ENCODE assay signal across 19 cellular contexts in the genomic region with DNA sequence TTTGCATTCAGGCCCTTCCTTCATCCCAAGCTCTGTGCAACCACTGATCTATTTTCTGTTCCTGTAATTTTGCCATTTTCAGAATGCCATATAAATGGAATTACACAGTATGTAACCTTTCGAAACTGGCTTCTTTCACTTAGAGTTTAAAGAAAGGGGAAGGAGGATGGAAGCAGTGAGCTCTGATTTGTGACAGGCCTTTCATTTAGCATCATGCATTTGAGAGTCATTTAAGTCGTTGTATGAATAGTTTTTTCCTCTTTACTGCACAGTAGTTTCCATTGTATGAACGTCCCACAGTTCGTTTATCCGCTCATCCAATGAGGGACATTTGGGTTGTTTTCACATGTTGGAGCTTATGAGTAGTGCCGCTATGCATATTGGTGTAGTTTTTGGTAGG.
DNase-seq lines count a peak whose midpoint lies in the region; ATAC-seq lines count a peak whose summit lies in the region.
"Had no signal": no experiment of that assay in that cellular context is flagged by ENCODE, and none has a peak within 500 bp of the region (broad histone marks: within the 10 kb centered on the region; RNA-seq: fewer than 3 reads in every experiment).

No MANE protein-coding gene starts in this region.

- H3K27me3 Mint-ChIP-seq in activated T-cell treated with anti-CD3 and anti-CD28 coated beads, Interleukin-2, amount 50 U/mL, for 72 hours (ENCODE audit: low read depth): no peaks in the 10 kb centered on the region

- no peak overlapping the region for H3K4me3 Mint-ChIP-seq in activated T-cell treated with anti-CD3 and anti-CD28 coated beads, Interleukin-2, amount 50 U/mL, for 72 hours
- H3K4me3 Mint-ChIP-seq in stimulated activated effector memory CD8-positive, alpha-beta T cell treated with anti-CD3 and anti-CD28 coated beads, Interleukin-12 subunit alpha, Interleukin-12 subunit beta, amount 100 ng/mL, for 72 hours: no peak overlapping the region
- H3K4me3 Mint-ChIP-seq: endodermal cell; HFFc6; T-helper 1 cell treated with Interleukin-12 subunit alpha and Interleukin-12 subunit beta and Interleukin-4 antibody, amounts not matched to agents 30 μg/mL and 1 μg/mL, for 36 hours had no signal

- ATAC-seq in activated T-cell treated with anti-CD3 and anti-CD28 coated beads, Interleukin-2, amount 50 U/mL, for 72 hours (replicated peaks in 1 of 2): peak; percentile 40 to 77
- ATAC-seq in GM19395 (IDR thresholded peaks at IDR 0.05; ENCODE audit: unreplicated experiment) (peak; percentile 60), HG02571 (IDR thresholded peaks at IDR 0.05; ENCODE audit: unreplicated experiment) (no peak)
- ATAC-seq in stimulated activated effector memory CD8-positive, alpha-beta T cell treated with anti-CD3 and anti-CD28 coated beads, Interleukin-12 subunit alpha, Interleukin-12 subunit beta, amount 100 ng/mL, for 72 hours: peak; percentile 24
- ATAC-seq: Panc1 had no signal

- H3K9me3 Mint-ChIP-seq in activated T-cell treated with anti-CD3 and anti-CD28 coated beads, Interleukin-2, amount 50 U/mL, for 72 hours: peaks cover 5 to 7% of the 10 kb centered on the region in 2 donors
- peaks cover 5% of the 10 kb centered on the region for H3K9me3 Mint-ChIP-seq in stimulated activated effector memory CD8-positive, alpha-beta T cell treated with anti-CD3 and anti-CD28 coated beads, Interleukin-12 subunit alpha, Interleukin-12 subunit beta, amount 100 ng/mL, for 72 hours
- H3K9me3 Mint-ChIP-seq: endodermal cell, HFFc6 had no signal

- H3K27ac Mint-ChIP-seq in activated T-cell treated with anti-CD3 and anti-CD28 coated beads, Interleukin-2, amount 50 U/mL, for 72 hours: no peak overlapping the region
- no peak overlapping the region for H3K27ac Mint-ChIP-seq in stimulated activated effector memory CD8-positive, alpha-beta T cell treated with anti-CD3 and anti-CD28 coated beads, Interleukin-12 subunit alpha, Interleukin-12 subunit beta, amount 100 ng/mL, for 72 hours
- H3K27ac Mint-ChIP-seq: endodermal cell; HFFc6; T-helper 1 cell treated with Interleukin-12 subunit alpha and Interleukin-12 subunit beta and Interleukin-4 antibody, amounts not matched to agents 30 μg/mL and 1 μg/mL, for 36 hours had no signal

- H3K4me1 Mint-ChIP-seq in activated T-cell treated with anti-CD3 and anti-CD28 coated beads, Interleukin-2, amount 50 U/mL, for 72 hours (ENCODE audit: low read depth): peaks cover 23% of the 10 kb centered on the region
- peaks cover 6% of the 10 kb centered on the region for H3K4me1 Mint-ChIP-seq in stimulated activated effector memory CD8-positive, alpha-beta T cell treated with anti-CD3 and anti-CD28 coated beads, Interleukin-12 subunit alpha, Interleukin-12 subunit beta, amount 100 ng/mL, for 72 hours

- DNase-seq in activated T-cell treated with anti-CD3 and anti-CD28 coated beads, Interleukin-2, amount 50 U/mL, for 72 hours: no peak
- DNase-seq in activated T-cell treated with anti-CD3 and anti-CD28 coated beads, Interleukin-2, amount 50 U/mL, for 48 hours: no peak
- DNase-seq in RPMI7951 (ENCODE audit: low read depth) (peak; percentile 5), NCI-H2107 (lab: John Stamatoyannopoulos, UW) (no peak)
- no peak for DNase-seq in stimulated activated effector memory CD8-positive, alpha-beta T cell treated with anti-CD3 and anti-CD28 coated beads, Interleukin-12 subunit alpha, Interleukin-12 subunit beta, amount 100 ng/mL, for 72 hours (ENCODE audit: low spot score in 2 of 2)
- DNase-seq in activated effector memory CD4-positive, alpha-beta T cell treated with anti-CD3 and anti-CD28 coated beads, Interleukin-2, amount 50 U/mL, for 16 hours: no peak
- DNase-seq: amniotic stem cell; endodermal cell; HFFc6; kidney glomerular epithelial cell; mammary epithelial cell; NCI-H2227 treated with DMSO at 0.1 percent for 48 hours; NCI-H82; stimulated activated CD4-positive, alpha-beta T cell treated with anti-CD3 and anti-CD28 coated beads, Interleukin-12 subunit alpha, Interleukin-12 subunit beta, amount 100 ng/mL, for 4 hours; testis had no signal

- peaks cover 3 to 8% of the 10 kb centered on the region in 2 donors for H3K36me3 Mint-ChIP-seq in activated T-cell treated with anti-CD3 and anti-CD28 coated beads, Interleukin-2, amount 50 U/mL, for 72 hours (ENCODE audit: insufficient read depth in 2 of 2)
- H3K36me3 Mint-ChIP-seq in stimulated activated effector memory CD8-positive, alpha-beta T cell treated with anti-CD3 and anti-CD28 coated beads, Interleukin-12 subunit alpha, Interleukin-12 subunit beta, amount 100 ng/mL, for 72 hours: no peaks in the 10 kb centered on the region
